Comparison of ENCODE assay signal across 11 cellular contexts in genomic region chr18:55265916-55266488, GRCh38.
A peak's percentile ranks its signal among the peaks of the same experiment; 100 is the strongest.
DNase-seq lines count a peak whose midpoint lies in the region; ATAC-seq and TF ChIP-seq lines count a peak whose summit lies in the region.
"Had no signal": no experiment of that assay in that cellular context is flagged by ENCODE, and none has a peak within 500 bp of the region (broad histone marks: within the 10 kb centered on the region; RNA-seq: fewer than 3 reads in every experiment).

No MANE protein-coding gene starts in this region.

- H3K36me3 ChIP-seq in brain microvascular endothelial cell (replicated peaks): peaks cover 3% of the 10 kb centered on the region
- peaks cover 29% of the 10 kb centered on the region for H3K36me3 ChIP-seq in upper lobe of right lung
- H3K36me3 ChIP-seq: colonic mucosa had no signal

- intact Hi-C loops in upper lobe of right lung (cut with DNase I): no loop called here

- ATAC-seq in stimulated activated naive CD8-positive, alpha-beta T cell treated with anti-CD3 and anti-CD28 coated beads, Interleukin-15, Interleukin-2, amounts not matched to agents 100 U/mL and 50 U/mL, for 24 hours: peak; percentile 36
- ATAC-seq in stimulated activated naive CD8-positive, alpha-beta T cell treated with anti-CD3 and anti-CD28 coated beads, Interleukin-15, amount 100 ng/mL, for 72 hours: no peak
- ATAC-seq in HG03175 (IDR thresholded peaks at IDR 0.05; ENCODE audit: unreplicated experiment): peak; percentile 72
- peak; percentile 49 for ATAC-seq in upper lobe of right lung
- no peak for ATAC-seq in effector memory CD8-positive, alpha-beta T cell (replicated peaks)

- in situ Hi-C loops in brain microvascular endothelial cell (cut with HindIII; ENCODE audit: low pct_ligation_motif_present, low sequenced_read_pairs): no loop called here

- H3K9me3 ChIP-seq in upper lobe of right lung: no peaks in the 10 kb centered on the region
- H3K9me3 ChIP-seq: colonic mucosa had no signal

- TF ChIP-seq CTCF in brain microvascular endothelial cell (IDR thresholded peaks at IDR 0.05; ENCODE audit: low read depth, low read length, missing control alignments): no peak
- no peak for TF ChIP-seq CTCF in upper lobe of right lung (IDR thresholded peaks at IDR 0.05)

- no peaks in the 10 kb centered on the region for H3K9me3 Mint-ChIP-seq in stimulated activated naive CD8-positive, alpha-beta T cell treated with anti-CD3 and anti-CD28 coated beads, Interleukin-15, amount 100 ng/mL, for 72 hours
- peaks cover 5 to 7% of the 10 kb centered on the region in 2 donors for H3K9me3 Mint-ChIP-seq in effector memory CD8-positive, alpha-beta T cell

- H3K27ac Mint-ChIP-seq in stimulated activated naive CD8-positive, alpha-beta T cell treated with anti-CD3 and anti-CD28 coated beads, Interleukin-15, amount 100 ng/mL, for 72 hours: no peak overlapping the region
- no peak overlapping the region for H3K27ac Mint-ChIP-seq in effector memory CD8-positive, alpha-beta T cell

- H3K4me1 ChIP-seq in upper lobe of right lung: peaks cover 13% of the 10 kb centered on the region
- H3K4me1 ChIP-seq: colonic mucosa had no signal

- H3K27ac ChIP-seq in brain microvascular endothelial cell (no peak overlapping the region), upper lobe of right lung (no peak overlapping the region)
- H3K27ac ChIP-seq: colonic mucosa had no signal

- H3K4me3 Mint-ChIP-seq in stimulated activated naive CD8-positive, alpha-beta T cell treated with anti-CD3 and anti-CD28 coated beads, Interleukin-15, amount 100 ng/mL, for 72 hours: no peak overlapping the region
- H3K4me3 Mint-ChIP-seq in effector memory CD8-positive, alpha-beta T cell: no peak overlapping the region

- peaks cover 6% of the 10 kb centered on the region for H3K4me1 Mint-ChIP-seq in stimulated activated naive CD8-positive, alpha-beta T cell treated with anti-CD3 and anti-CD28 coated beads, Interleukin-15, amount 100 ng/mL, for 72 hours
- H3K4me1 Mint-ChIP-seq in effector memory CD8-positive, alpha-beta T cell (ENCODE audit: low read depth in 2 of 2): no peaks in the 10 kb centered on the region

- H3K27me3 ChIP-seq in brain microvascular endothelial cell (replicated peaks): no peaks in the 10 kb centered on the region
- no peaks in the 10 kb centered on the region for H3K27me3 ChIP-seq in upper lobe of right lung
- H3K27me3 ChIP-seq: colonic mucosa had no signal

- no peaks in the 10 kb centered on the region for H3K27me3 Mint-ChIP-seq in stimulated activated naive CD8-positive, alpha-beta T cell treated with anti-CD3 and anti-CD28 coated beads, Interleukin-15, amount 100 ng/mL, for 72 hours
- no peaks in the 10 kb centered on the region for H3K27me3 Mint-ChIP-seq in effector memory CD8-positive, alpha-beta T cell

- H3K4me3 ChIP-seq in brain microvascular endothelial cell (ENCODE audit: low read depth, low read length) (no peak overlapping the region), upper lobe of right lung (no peak overlapping the region)
- H3K4me3 ChIP-seq: colonic mucosa had no signal

- H3K36me3 Mint-ChIP-seq in effector memory CD8-positive, alpha-beta T cell (ENCODE audit: insufficient read depth): peaks cover 3% of the 10 kb centered on the region

- DNase-seq in stimulated activated naive CD8-positive, alpha-beta T cell treated with anti-CD3 and anti-CD28 coated beads, Interleukin-15, Interleukin-2, amounts not matched to agents 100 U/mL and 50 U/mL, for 24 hours: no peak
- no peak for DNase-seq in stimulated activated naive CD8-positive, alpha-beta T cell treated with anti-CD3 and anti-CD28 coated beads, Interleukin-15, amount 100 ng/mL, for 72 hours
- DNase-seq in brain microvascular endothelial cell (peak; percentile 80), upper lobe of right lung (no peak), midbrain (lab: John Stamatoyannopoulos, UW) (no peak), NAMALWA (ENCODE audit: low spot score) (no peak)
- no peak for DNase-seq in effector memory CD8-positive, alpha-beta T cell
- DNase-seq: activated CD4-positive, alpha-beta T cell treated with anti-CD3 and anti-CD28 coated beads, Interleukin-2, amount 50 U/mL, for 48 hours; colonic mucosa; NCI-H345 had no signal

Comparison
In these comparisons a context has a peak if more than half of its experiments do, and no peak if none do; other contexts are left out.
1. ATAC-seq: peak in stimulated activated naive CD8-positive, alpha-beta T cell treated with anti-CD3 and anti-CD28 coated beads, Interleukin-15, Interleukin-2, amounts not matched to agents 100 U/mL and 50 U/mL, for 24 hours (single experiment), HG03175 (single experiment) and upper lobe of right lung (single experiment); none in stimulated activated naive CD8-positive, alpha-beta T cell treated with anti-CD3 and anti-CD28 coated beads, Interleukin-15, amount 100 ng/mL, for 72 hours (single experiment) and effector memory CD8-positive, alpha-beta T cell (single experiment).